In the genomic region with DNA sequence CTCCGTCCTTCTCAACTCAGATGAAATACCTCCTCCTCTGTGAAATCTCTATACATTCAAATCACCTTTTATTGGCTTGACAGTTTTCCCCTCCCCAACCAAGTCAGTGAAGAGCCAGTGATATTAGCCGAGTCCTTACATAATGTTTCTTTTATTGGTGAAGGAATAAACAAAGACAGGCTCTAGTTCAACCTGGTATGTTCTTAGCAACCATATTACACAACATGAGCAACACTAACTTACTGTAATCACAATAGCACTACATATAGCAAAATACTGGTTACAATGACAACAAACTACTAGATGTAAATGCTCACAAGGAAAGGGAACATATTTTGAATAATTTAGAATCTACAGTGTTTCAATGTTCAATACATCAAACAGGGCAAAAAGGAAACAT, we compare ENCODE assay signal across 17 cellular contexts. TPM values are rescaled to one million over a fixed set of nuclear protein-coding genes. Genes with fewer than 3 reads are reported as not detected.
DNase-seq lines count a peak whose midpoint lies in the region; ATAC-seq and TF ChIP-seq lines count a peak whose summit lies in the region.
"Had no signal": no experiment of that assay in that cellular context is flagged by ENCODE, and none has a peak within 500 bp of the region (broad histone marks: within the 10 kb centered on the region; RNA-seq: fewer than 3 reads in every experiment).

No MANE protein-coding gene starts in this region.

- CTCF ChIA-PET in MCF 10A (lab: Yijun Ruan, JAX): interaction anchor here (0.8 kb wide), 1 partner anchor 14 kb away, joined by 3 read pairs; no protein-coding TSS in a partner anchor

- no peaks in the 10 kb centered on the region for H3K4me1 ChIP-seq in breast epithelium

- POLR2A ChIA-PET in MCF 10A (lab: Yijun Ruan, JAX): interaction anchor here (0.6 to 1.4 kb wide), 4 partner anchors 11 to 20 kb away, joined by 3 to 5 read pairs (median 4); partner anchors contain the start of gene DHX15

- intact Hi-C loops in MCF 10A (cut with micrococcal nuclease) (no loop called here), breast epithelium (cut with DNase I; ENCODE audit: low total_unique reads) (no loop called here)

- no peaks in the 10 kb centered on the region for H3K36me3 ChIP-seq in breast epithelium

- peak overlapping the region; percentile 84 for H3K27ac Mint-ChIP-seq in MCF 10A (ENCODE audit: low read depth, unreplicated experiment)
- no peak overlapping the region for H3K27ac Mint-ChIP-seq in activated T-helper 17 cell treated with anti-CD3 and anti-CD28 coated beads, Interleukin-2, amount 50 U/mL, for 72 hours
- no peak overlapping the region for H3K27ac Mint-ChIP-seq in stimulated activated effector memory CD8-positive, alpha-beta T cell treated with anti-CD3 and anti-CD28 coated beads, Interleukin-12 subunit alpha, Interleukin-12 subunit beta, amount 100 ng/mL, for 72 hours

- no peaks in the 10 kb centered on the region for H3K27me3 ChIP-seq in breast epithelium
- H3K27me3 ChIP-seq: body of pancreas had no signal

- no peaks in the 10 kb centered on the region for H3K9me3 Mint-ChIP-seq in MCF 10A (ENCODE audit: unreplicated experiment)
- no peaks in the 10 kb centered on the region for H3K9me3 Mint-ChIP-seq in activated T-helper 17 cell treated with anti-CD3 and anti-CD28 coated beads, Interleukin-2, amount 50 U/mL, for 72 hours
- peaks cover 2% of the 10 kb centered on the region for H3K9me3 Mint-ChIP-seq in stimulated activated effector memory CD8-positive, alpha-beta T cell treated with anti-CD3 and anti-CD28 coated beads, Interleukin-12 subunit alpha, Interleukin-12 subunit beta, amount 100 ng/mL, for 72 hours

- no peak for ATAC-seq in activated T-helper 17 cell treated with anti-CD3 and anti-CD28 coated beads, Interleukin-2, amount 50 U/mL, for 72 hours (replicated peaks)
- no peak for ATAC-seq in stimulated activated effector memory CD8-positive, alpha-beta T cell treated with anti-CD3 and anti-CD28 coated beads, Interleukin-12 subunit alpha, Interleukin-12 subunit beta, amount 100 ng/mL, for 72 hours
- ATAC-seq: body of pancreas, Right ventricle myocardium inferior had no signal

- no peak overlapping the region for H3K4me3 ChIP-seq in breast epithelium
- H3K4me3 ChIP-seq in fibroblast of villous mesenchyme (ENCODE audit: low read depth, low read length): no peak overlapping the region
- H3K4me3 ChIP-seq: body of pancreas had no signal

- peaks cover 58% of the 10 kb centered on the region for H3K36me3 Mint-ChIP-seq in MCF 10A (ENCODE audit: insufficient read depth, unreplicated experiment)
- H3K36me3 Mint-ChIP-seq in activated T-helper 17 cell treated with anti-CD3 and anti-CD28 coated beads, Interleukin-2, amount 50 U/mL, for 72 hours (ENCODE audit: low read depth): peaks cover 99% of the 10 kb centered on the region
- peaks cover 99% of the 10 kb centered on the region for H3K36me3 Mint-ChIP-seq in stimulated activated effector memory CD8-positive, alpha-beta T cell treated with anti-CD3 and anti-CD28 coated beads, Interleukin-12 subunit alpha, Interleukin-12 subunit beta, amount 100 ng/mL, for 72 hours

- no peaks in the 10 kb centered on the region for H3K9me3 ChIP-seq in breast epithelium
- H3K9me3 ChIP-seq: body of pancreas had no signal

- TF ChIP-seq CTCF in MCF 10A (IDR thresholded peaks at IDR 0.05; ENCODE audit: unreplicated experiment) (no peak), breast epithelium (IDR thresholded peaks at IDR 0.05) (no peak), fibroblast of villous mesenchyme (IDR thresholded peaks at IDR 0.05; ENCODE audit: insufficient read depth, low read depth, low read length) (no peak)

- no peaks in the 10 kb centered on the region for H3K27me3 Mint-ChIP-seq in MCF 10A (ENCODE audit: insufficient read depth, unreplicated experiment)
- no peaks in the 10 kb centered on the region for H3K27me3 Mint-ChIP-seq in activated T-helper 17 cell treated with anti-CD3 and anti-CD28 coated beads, Interleukin-2, amount 50 U/mL, for 72 hours
- H3K27me3 Mint-ChIP-seq: naive B cell had no signal

- BruUV-seq in MCF 10A (replicated peaks; lab: Mats Ljungman, UMichigan): no TSS peak

- H3K4me1 Mint-ChIP-seq in MCF 10A (ENCODE audit: insufficient read depth, unreplicated experiment): peaks cover 23% of the 10 kb centered on the region
- H3K4me1 Mint-ChIP-seq in activated T-helper 17 cell treated with anti-CD3 and anti-CD28 coated beads, Interleukin-2, amount 50 U/mL, for 72 hours: peaks cover 35% of the 10 kb centered on the region
- peaks cover 68% of the 10 kb centered on the region for H3K4me1 Mint-ChIP-seq in stimulated activated effector memory CD8-positive, alpha-beta T cell treated with anti-CD3 and anti-CD28 coated beads, Interleukin-12 subunit alpha, Interleukin-12 subunit beta, amount 100 ng/mL, for 72 hours

- no peak overlapping the region for H3K4me3 Mint-ChIP-seq in MCF 10A (ENCODE audit: unreplicated experiment)
- peak overlapping the region; percentile 5 for H3K4me3 Mint-ChIP-seq in activated T-helper 17 cell treated with anti-CD3 and anti-CD28 coated beads, Interleukin-2, amount 50 U/mL, for 72 hours
- H3K4me3 Mint-ChIP-seq in stimulated activated effector memory CD8-positive, alpha-beta T cell treated with anti-CD3 and anti-CD28 coated beads, Interleukin-12 subunit alpha, Interleukin-12 subunit beta, amount 100 ng/mL, for 72 hours: no peak overlapping the region
- H3K4me3 Mint-ChIP-seq: naive B cell had no signal

- DNase-seq in MCF 10A (ENCODE audit: unreplicated experiment): no peak
- DNase-seq in breast epithelium (ENCODE audit: low spot score in 2 of 2): no peak
- DNase-seq in fibroblast of villous mesenchyme (ENCODE audit: low read depth): peak; percentile 55
- DNase-seq in renal cortical epithelial cell (ENCODE audit: low read depth): peak; percentile 41
- DNase-seq in stimulated activated effector memory CD8-positive, alpha-beta T cell treated with anti-CD3 and anti-CD28 coated beads, Interleukin-12 subunit alpha, Interleukin-12 subunit beta, amount 100 ng/mL, for 72 hours (ENCODE audit: low spot score in 2 of 2): no peak
- DNase-seq in hippocampal formation (lab: John Stamatoyannopoulos, UW): no peak
- DNase-seq in NOMO-1 treated with dmso at 0.1 percent for 144 hours (lab: John Stamatoyannopoulos, UW; ENCODE audit: unreplicated experiment): no peak
- DNase-seq: activated CD4-positive, CD25-positive, alpha-beta regulatory T cell; activated gamma-delta T cell treated with Interleukin-2 at 50 U/mL for 16 hours; body of pancreas; HCEC 1CT; naive B cell; NCI-H187; NCI-H446 treated with DMSO at 0.1 percent for 48 hours; retina had no signal

- peak overlapping the region in 1 of 2 donors; percentile 36 for H3K27ac ChIP-seq in breast epithelium
- H3K27ac ChIP-seq: body of pancreas had no signal

- TF ChIP-seq POLR2A in breast epithelium (IDR thresholded peaks at IDR 0.05): no peak

RNA-seq across cellular contexts. Expression of gene DHX15, which starts 19.9 kb away (rescaled TPM):
- total RNA-seq in MCF 10A (2022) (114 and 125 TPM in 2 replicates), breast epithelium (100 to 1,000 TPM; 119 to 207 (median 192) TPM), fibroblast of villous mesenchyme (125 and 180 TPM in 2 replicates), renal cortical epithelial cell (159 and 240 TPM in 2 replicates)
- 100 to 1,000 TPM; 190 to 226 TPM for total RNA-seq in activated T-helper 17 cell treated with anti-CD3 and anti-CD28 coated beads, Interleukin-2, amount 50 U/mL, for 72 hours

Comparison
In these comparisons a context has a peak if more than half of its experiments do, and no peak if none do; other contexts are left out.
1. DNase-seq: peak in fibroblast of villous mesenchyme (single experiment) and renal cortical epithelial cell (single experiment); none in MCF 10A (single experiment), breast epithelium (0 of 2), stimulated activated effector memory CD8-positive, alpha-beta T cell treated with anti-CD3 and anti-CD28 coated beads, Interleukin-12 subunit alpha, Interleukin-12 subunit beta, amount 100 ng/mL, for 72 hours (0 of 2), hippocampal formation (0 of 2) and NOMO-1 treated with dmso at 0.1 percent for 144 hours (single experiment).